In genomic region chr1:1305300-1306069, GRCh38 we compare ENCODE assay signal across 8 cellular contexts. TPM values are rescaled to one million over a fixed set of nuclear protein-coding genes. Genes with fewer than 3 reads are reported as not detected.
A peak's percentile ranks its signal among the peaks of the same experiment; 100 is the strongest.
DNase-seq lines count a peak whose midpoint lies in the region; TF ChIP-seq lines count a peak whose summit lies in the region.

No MANE protein-coding gene starts in this region.

- H3K36me3 ChIP-seq in BLaER1 treated with 17β-estradiol and CSF1 and Interleukin-3, amounts not matched to agents 10 nM and 100 nM = peaks cover 0 to 12% (median 9%) of the 10 kb centered on the region in 11 experiments; a peak in 17 of 22 replicates
- peaks cover 11% of the 10 kb centered on the region; the same call in 1 of the 2 replicates for H3K36me3 ChIP-seq in SJCRH30

- no peak for TF ChIP-seq CTCF in HFF-Myc (IDR thresholded peaks at IDR 0.05; ENCODE audit: low read depth, low read length, missing control alignments)

- intact Hi-C loops in cardiac septum (cut with DNase I) = no loop called here

- peak overlapping the region; percentile 7 to 89 (median 73); a peak in 20 of 22 replicates for H3K27ac ChIP-seq in BLaER1 treated with 17β-estradiol and CSF1 and Interleukin-3, amounts not matched to agents 10 nM and 100 nM
- H3K27ac ChIP-seq in SJCRH30 = peak overlapping the region; percentile 76

- H4K20me1 ChIP-seq in BLaER1 treated with 17β-estradiol and CSF1 and Interleukin-3, amounts not matched to agents 10 nM and 100 nM = peaks cover 10 to 88% (median 81%) of the 10 kb centered on the region in 11 experiments; a peak in 21 of 22 replicates

- H3K27me3 ChIP-seq in BLaER1 treated with 17β-estradiol and CSF1 and Interleukin-3, amounts not matched to agents 10 nM and 100 nM = no peaks in the 10 kb centered on the region
- no peaks in the 10 kb centered on the region for H3K27me3 ChIP-seq in SJCRH30

- no peaks in the 10 kb centered on the region for H3K9me3 ChIP-seq in BLaER1 treated with 17β-estradiol and CSF1 and Interleukin-3, amounts not matched to agents 10 nM and 100 nM (replicated peaks in 1 of 11)
- no peaks in the 10 kb centered on the region for H3K9me3 ChIP-seq in SJCRH30 (replicated peaks)

- DNase-seq in HFF-Myc (ENCODE audit: extremely low read depth, low read depth) (peak; percentile 48), SJCRH30 (peak; percentile 91 to 93), cardiac septum (ENCODE audit: low spot score) (peak; percentile 86), renal cortical epithelial cell (ENCODE audit: low read depth) (peak; percentile 33), DMS114 treated with DMSO at 0.1 percent for 48 hours (lab: John Stamatoyannopoulos, UW; ENCODE audit: unreplicated experiment) (no peak), cortex of kidney (lab: John Stamatoyannopoulos, UW) (no peak)
- peak; percentile 78 for DNase-seq in activated naive CD4-positive, alpha-beta T cell treated with anti-CD3 and anti-CD28 coated beads, Interleukin-2, amount 50 U/mL, for 16 hours

- peaks cover 50 to 61% (median 57%) of the 10 kb centered on the region in 10 experiments for H3K4me1 ChIP-seq in BLaER1 treated with 17β-estradiol and CSF1 and Interleukin-3, amounts not matched to agents 10 nM and 100 nM
- H3K4me1 ChIP-seq in SJCRH30 = peaks cover 24% of the 10 kb centered on the region

- peak overlapping the region; percentile 85 to 99 (median 90) for H3K4me3 ChIP-seq in BLaER1 treated with 17β-estradiol and CSF1 and Interleukin-3, amounts not matched to agents 10 nM and 100 nM
- peak overlapping the region; percentile 79 for H3K4me3 ChIP-seq in HFF-Myc (replicated peaks; ENCODE audit: low read depth, low read length)
- H3K4me3 ChIP-seq in SJCRH30 = peak overlapping the region; percentile 79

- H3K9ac ChIP-seq in BLaER1 treated with 17β-estradiol and CSF1 and Interleukin-3, amounts not matched to agents 10 nM and 100 nM = peak overlapping the region; percentile 72 to 97 (median 90)

- peak overlapping the region; percentile 96 to 100 (median 99) for H3K4me2 ChIP-seq in BLaER1 treated with 17β-estradiol and CSF1 and Interleukin-3, amounts not matched to agents 10 nM and 100 nM

RNA-seq across cellular contexts. Expression of gene ACAP3, which starts 2.2 kb away (rescaled TPM):
- 18.7 and 27.4 TPM in 2 replicates for total RNA-seq in SJCRH30 (2014; rRNA removed; shearing (Covaris generic))
- total RNA-seq in cardiac septum (60.8 TPM), renal cortical epithelial cell (24.8 and 34.6 TPM in 2 replicates)

RNA-seq across cellular contexts. Expression of gene PUSL1, which starts 2.9 kb away (rescaled TPM):
- 23.9 and 25.3 TPM in 2 replicates for total RNA-seq in SJCRH30 (2014; rRNA removed; shearing (Covaris generic))
- 10.5 TPM for total RNA-seq in cardiac septum
- total RNA-seq in renal cortical epithelial cell = 14.2 and 24.0 TPM in 2 replicates

RNA-seq across cellular contexts. Expression of gene INTS11, which starts 19.0 kb away (rescaled TPM):
- total RNA-seq in SJCRH30 (2014; rRNA removed; shearing (Covaris generic)) = 66.0 and 78.7 TPM in 2 replicates
- total RNA-seq in cardiac septum (73.8 TPM), renal cortical epithelial cell (35.8 and 57.5 TPM in 2 replicates)

RNA-seq across cellular contexts. Expression of gene CPTP, which starts 19.1 kb away (rescaled TPM):
- total RNA-seq in SJCRH30 (2014; rRNA removed; shearing (Covaris generic)) = 22.1 and 22.3 TPM in 2 replicates
- total RNA-seq in cardiac septum = 50.2 TPM
- 13.0 and 20.4 TPM in 2 replicates for total RNA-seq in renal cortical epithelial cell

RNA-seq across cellular contexts. Expression of gene SCNN1D, which starts 25.2 kb away (rescaled TPM):
- 1.1 and 2.2 TPM in 2 replicates for total RNA-seq in SJCRH30 (2014; rRNA removed; shearing (Covaris generic))
- 2.4 TPM for total RNA-seq in cardiac septum
- 0.52 and 1.9 TPM in 2 replicates for total RNA-seq in renal cortical epithelial cell

Comparison
In these comparisons a context has a peak if more than half of its experiments do, and no peak if none do; other contexts are left out.
1. DNase-seq: peak in HFF-Myc (single experiment), SJCRH30 (2 of 2), activated naive CD4-positive, alpha-beta T cell treated with anti-CD3 and anti-CD28 coated beads, Interleukin-2, amount 50 U/mL, for 16 hours (single experiment), cardiac septum (single experiment) and renal cortical epithelial cell (single experiment); none in DMS114 treated with DMSO at 0.1 percent for 48 hours (single experiment) and cortex of kidney (single experiment).
2. Peak in every context shown above with its lines, with median percentiles within 50 percentile points of each other: H3K4me3 ChIP-seq.